In the genomic region with DNA sequence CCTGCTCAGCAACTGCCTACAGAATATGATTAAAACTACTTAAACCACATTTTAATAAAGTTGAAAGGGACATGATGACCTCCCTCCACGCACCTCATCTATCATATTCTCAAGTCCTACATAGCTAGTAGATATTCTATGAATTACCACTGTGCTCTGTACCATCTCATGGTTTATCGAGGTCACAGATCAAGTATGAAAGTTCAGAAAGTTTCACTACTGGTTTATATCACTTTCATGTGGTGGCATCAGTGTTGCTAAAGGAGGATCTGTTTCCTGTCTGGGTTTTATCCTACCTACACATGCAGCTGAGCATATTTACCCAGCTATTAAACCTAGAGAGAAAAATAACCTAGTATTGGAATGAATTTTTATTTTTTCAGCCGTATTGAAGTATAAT, we compare ENCODE assay signal across 10 cellular contexts.
A peak's percentile ranks its signal among the peaks of the same experiment; 100 is the strongest.
DNase-seq lines count a peak whose midpoint lies in the region; ATAC-seq lines count a peak whose summit lies in the region.
"Had no signal": no experiment of that assay in that cellular context is flagged by ENCODE, and none has a peak within 500 bp of the region (broad histone marks: within the 10 kb centered on the region; RNA-seq: fewer than 3 reads in every experiment).

No MANE protein-coding gene starts in this region.

- no peak overlapping the region for H3K4me3 ChIP-seq in BLaER1 treated with 17β-estradiol and CSF1 and Interleukin-3, amounts not matched to agents 10 nM and 100 nM
- H3K4me3 ChIP-seq: MG63 had no signal

- DNase-seq in activated CD8-positive, alpha-beta memory T cell treated with anti-CD3 and anti-CD28 coated beads for 24 hours = no peak
- DNase-seq in NCI-H187 treated with DMSO at 0.1 percent for 48 hours (lab: John Stamatoyannopoulos, UW) (no peak), mesenteric fat pad (ENCODE audit: low spot score) (no peak), left cardiac atrium (no peak)
- DNase-seq: MG63, natural killer cell had no signal

- peak; percentile 100 for ATAC-seq in GM18909 (IDR thresholded peaks at IDR 0.05; ENCODE audit: poor library complexity, unreplicated experiment)
- peak; percentile 96 for ATAC-seq in HG02678 (IDR thresholded peaks at IDR 0.05; ENCODE audit: unreplicated experiment)
- ATAC-seq in HG03460 (IDR thresholded peaks at IDR 0.05; ENCODE audit: unreplicated experiment) = peak; percentile 95
- no peak for ATAC-seq in left cardiac atrium
- ATAC-seq: natural killer cell had no signal

- peaks cover 0 to 10% (median 8%) of the 10 kb centered on the region in 10 experiments; a peak in 8 of 20 replicates for H3K4me1 ChIP-seq in BLaER1 treated with 17β-estradiol and CSF1 and Interleukin-3, amounts not matched to agents 10 nM and 100 nM

- H4K20me1 ChIP-seq in BLaER1 treated with 17β-estradiol and CSF1 and Interleukin-3, amounts not matched to agents 10 nM and 100 nM = no peaks in the 10 kb centered on the region

- no peak overlapping the region for H3K27ac ChIP-seq in BLaER1 treated with 17β-estradiol and CSF1 and Interleukin-3, amounts not matched to agents 10 nM and 100 nM

- H3K9ac ChIP-seq in BLaER1 treated with 17β-estradiol and CSF1 and Interleukin-3, amounts not matched to agents 10 nM and 100 nM = no peak overlapping the region

- H3K36me3 ChIP-seq in BLaER1 treated with 17β-estradiol and CSF1 and Interleukin-3, amounts not matched to agents 10 nM and 100 nM = no peaks in the 10 kb centered on the region
- H3K36me3 ChIP-seq: MG63 had no signal

- H3K27me3 ChIP-seq in BLaER1 treated with 17β-estradiol and CSF1 and Interleukin-3, amounts not matched to agents 10 nM and 100 nM = no peaks in the 10 kb centered on the region
- H3K27me3 ChIP-seq: MG63 had no signal

- peak overlapping the region in 7 of 11 experiments; percentile 14 to 47 (median 24); a peak in 7 of 22 replicates for H3K4me2 ChIP-seq in BLaER1 treated with 17β-estradiol and CSF1 and Interleukin-3, amounts not matched to agents 10 nM and 100 nM

- H3K9me3 ChIP-seq in BLaER1 treated with 17β-estradiol and CSF1 and Interleukin-3, amounts not matched to agents 10 nM and 100 nM (replicated peaks in 1 of 11) = no peaks in the 10 kb centered on the region
- H3K9me3 ChIP-seq: MG63 had no signal

- intact Hi-C loops in left cardiac atrium (cut with DNase I) = no loop called here

Comparison
In these comparisons a context has a peak if more than half of its experiments do, and no peak if none do; other contexts are left out.
1. ATAC-seq: peak in GM18909 (single experiment), HG02678 (single experiment) and HG03460 (single experiment); none in left cardiac atrium (0 of 2).